12 cellular contexts compared by ENCODE assay signal in the genomic region with DNA sequence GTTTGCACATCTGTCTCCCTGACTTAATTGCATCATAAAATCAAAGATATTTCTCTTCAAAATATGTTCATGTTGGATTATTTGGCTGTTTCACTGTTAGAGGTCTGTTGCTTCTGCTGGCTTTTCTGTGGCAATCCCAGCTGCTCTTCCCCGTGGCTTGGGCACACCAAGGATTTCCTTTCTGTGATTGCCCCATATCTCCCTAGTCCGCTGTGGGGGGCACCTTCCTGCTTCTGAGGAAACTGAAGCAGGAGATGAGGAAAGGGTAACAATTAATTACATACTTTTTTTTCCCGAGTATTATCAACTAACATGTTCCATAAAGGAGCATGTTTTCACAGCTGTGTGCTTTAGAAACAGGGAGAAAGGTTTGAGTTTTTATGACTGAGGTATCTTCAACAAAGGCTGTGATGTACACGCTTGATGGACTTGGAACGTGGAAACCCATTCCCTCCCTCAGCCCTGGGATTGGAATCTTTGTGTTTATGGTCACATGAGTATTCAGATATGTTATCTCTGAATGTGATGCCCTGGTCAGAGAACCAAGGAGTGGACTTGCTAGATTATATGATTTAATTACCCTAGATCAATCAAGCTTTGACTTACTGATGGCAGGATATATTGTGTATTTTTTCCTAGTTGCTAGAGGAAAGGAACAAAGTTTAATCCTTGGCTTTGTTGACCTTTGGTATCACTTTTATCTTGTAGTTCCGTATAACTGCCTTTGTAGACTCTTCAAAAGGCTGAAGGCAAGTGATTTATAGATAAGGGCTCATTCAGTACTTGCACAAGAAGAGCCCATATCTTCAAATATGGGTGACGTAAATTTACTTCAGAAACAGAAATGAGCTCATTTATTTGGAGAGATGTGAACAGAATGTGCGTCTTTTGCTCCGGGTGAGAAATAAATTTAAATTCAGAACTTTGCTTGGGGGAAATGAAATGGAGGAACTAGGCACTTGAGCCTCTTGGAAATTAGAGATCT. TPM values are rescaled to one million over a fixed set of nuclear protein-coding genes. Genes with fewer than 3 reads are reported as not detected.
DNase-seq lines count a peak whose midpoint lies in the region; ATAC-seq, FAIRE-seq and TF ChIP-seq lines count a peak whose summit lies in the region.
"Had no signal": no experiment of that assay in that cellular context is flagged by ENCODE, and none has a peak within 500 bp of the region (broad histone marks: within the 10 kb centered on the region; RNA-seq: fewer than 3 reads in every experiment).

No MANE protein-coding gene starts in this region.

- H3K9me3 ChIP-seq in endodermal cell (ENCODE audit: control insufficient read depth, low read length) (no peaks in the 10 kb centered on the region), pancreas (no peaks in the 10 kb centered on the region)

- H3K27ac ChIP-seq in HL-60 (replicated peaks) (peak overlapping the region; percentile 2; the same call in 1 of the 2 replicates), endodermal cell (ENCODE audit: low read depth, low read length) (no peak overlapping the region), pancreas (peak overlapping the region; percentile 17 to 83 (median 50))

- H3K36me3 Mint-ChIP-seq in endodermal cell (ENCODE audit: low read depth) = peaks cover 9% of the 10 kb centered on the region

- DNase-seq in HL-60 (ENCODE audit: low read depth in 1 of 2, low spot score in 1 of 2) = peak; percentile 11 to 41
- peak; percentile 74 for DNase-seq in OCI-M1 (lab: John Stamatoyannopoulos, UW)
- no peak for DNase-seq in endodermal cell
- no peak for DNase-seq in pancreas
- no peak for DNase-seq in kidney tubule cell (ENCODE audit: low spot score)
- DNase-seq in NCI-H510A (lab: John Stamatoyannopoulos, UW) = no peak
- DNase-seq: activated CD4-positive, alpha-beta T cell treated with anti-CD3 and anti-CD28 coated beads, Interleukin-2, amount 50 U/mL, for 1 hour; foreskin fibroblast; NCI-H1436 treated with DMSO at 0.1 percent for 48 hours had no signal

- H3K27me3 ChIP-seq in HL-60 (ENCODE audit: insufficient read depth, poor library complexity, severe bottlenecking) = no peaks in the 10 kb centered on the region
- no peaks in the 10 kb centered on the region for H3K27me3 ChIP-seq in endodermal cell (ENCODE audit: control insufficient read depth, insufficient read depth, low read length, poor library complexity, severe bottlenecking)
- H3K27me3 ChIP-seq in pancreas = no peaks in the 10 kb centered on the region

- H3K9ac ChIP-seq in endodermal cell (ENCODE audit: extremely low read depth, low read length, poor library complexity, severe bottlenecking) = no peak overlapping the region

- H3K4me1 ChIP-seq in endodermal cell (ENCODE audit: control insufficient read depth, insufficient read depth, low read length) (peaks cover 8% of the 10 kb centered on the region), pancreas (peaks cover 32 to 64% (median 61%) of the 10 kb centered on the region in 3 donors)

- peaks cover 2% of the 10 kb centered on the region for H3K9me3 Mint-ChIP-seq in endodermal cell

- H3K4me1 Mint-ChIP-seq in endodermal cell = peaks cover 45% of the 10 kb centered on the region

- H3K27ac Mint-ChIP-seq in endodermal cell = peak overlapping the region; percentile 3
- H3K27ac Mint-ChIP-seq: mesothelial cell of epicardium had no signal

- ATAC-seq in pancreas (peak; percentile 28 to 61 (median 53)), GM21786 (IDR thresholded peaks at IDR 0.05; ENCODE audit: unreplicated experiment) (no peak)
- ATAC-seq: HCT116 had no signal

- no peaks in the 10 kb centered on the region for H3K36me3 ChIP-seq in endodermal cell (ENCODE audit: control insufficient read depth, insufficient read depth, low read length)
- no peaks in the 10 kb centered on the region for H3K36me3 ChIP-seq in pancreas

- intact Hi-C loops in pancreas (cut with DNase I) = no loop called here

- no peaks in the 10 kb centered on the region for H3K27me3 Mint-ChIP-seq in endodermal cell (ENCODE audit: insufficient read depth)

- H3K4me3 Mint-ChIP-seq in endodermal cell = no peak overlapping the region
- H3K4me3 Mint-ChIP-seq: mesothelial cell of epicardium had no signal

- FAIRE-seq in pancreas (lab: Jason Lieb, UNC) = peak; percentile 98

- 93 to 97% methylated on average over 5 to 9 of the region's 9 CpGs for WGBS in endodermal cell (ENCODE audit: insufficient coverage in 1 of 2, insufficient read length in 1 of 2), 2 experiments
- 31 to 33% methylated on average over 9 of the region's 9 CpGs for WGBS in pancreas, 2 donors

- H3K4me3 ChIP-seq in HL-60 (replicated peaks; ENCODE audit: insufficient read depth, low read length) (no peak overlapping the region), endodermal cell (ENCODE audit: low read length) (no peak overlapping the region), pancreas (no peak overlapping the region)

- no peak for TF ChIP-seq CTCF in HL-60 (IDR thresholded peaks at IDR 0.05; ENCODE audit: insufficient read depth, low read length)
- no peak for TF ChIP-seq CTCF in endodermal cell (conservative IDR thresholded peaks at IDR 0.05)
- TF ChIP-seq CTCF in pancreas (IDR thresholded peaks at IDR 0.05) = no peak

RNA-seq across cellular contexts. Expression of gene BORCS5, which starts 46.7 kb away (rescaled TPM):
- total RNA-seq in endodermal cell (10 to 100 TPM; 15.2 to 26.1 TPM), pancreas (10 to 100 TPM in 2 of 6 donors, 1 to 10 TPM in 4; 7.4 to 10.9 (median 9.1) TPM)
- 14.4 TPM for polyA plus RNA-seq in endodermal cell (2013, experiment 1 of 2)
- 14.7 TPM for polyA plus RNA-seq in endodermal cell (2013, experiment 2 of 2)
- polyA plus RNA-seq in pancreas = 1 to 10 TPM; 3.7 to 5.6 TPM

RNA-seq across cellular contexts. Expression of gene MANSC1, which starts 53.5 kb away (rescaled TPM):
- total RNA-seq in endodermal cell = 10 to 100 TPM in 1 of 2 donors, 1 to 10 TPM in 1; 6.6 to 12.1 TPM
- polyA plus RNA-seq in endodermal cell (2013, experiment 1 of 2) = 6.7 TPM
- 4.9 TPM for polyA plus RNA-seq in endodermal cell (2013, experiment 2 of 2)
- 10 to 100 TPM; 15.7 to 21.6 (median 18.0) TPM for total RNA-seq in pancreas
- 10 to 100 TPM in 1 of 2 donors, 1 to 10 TPM in 1; 7.0 to 13.7 TPM for polyA plus RNA-seq in pancreas

Comparison
In these comparisons a context has a peak if more than half of its experiments do, and no peak if none do; other contexts are left out.
1. DNase-seq: peak in HL-60 (2 of 2) and OCI-M1 (single experiment); none in endodermal cell (single experiment), pancreas (0 of 6), kidney tubule cell (single experiment) and NCI-H510A (single experiment).